ENCODE assay signal across 15 cellular contexts in the genomic region with DNA sequence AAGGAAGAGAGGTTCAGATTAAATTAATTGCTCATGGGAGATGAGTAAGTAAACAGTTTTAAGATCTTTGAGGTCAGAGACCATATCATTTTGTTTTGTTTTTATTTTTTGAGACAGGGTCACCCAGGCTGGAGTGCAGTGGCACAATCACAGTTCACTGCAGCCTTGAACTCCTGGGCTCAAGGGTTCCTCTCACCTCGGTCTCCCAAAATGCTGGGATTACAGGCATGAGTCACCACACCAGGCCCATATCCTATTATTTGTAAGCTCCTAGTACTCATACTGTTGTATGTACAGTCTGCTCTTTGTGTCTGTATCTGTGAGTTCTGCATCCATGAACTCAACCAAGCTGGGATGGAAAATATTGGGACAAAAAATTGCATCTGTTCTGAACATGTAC. TPM values are rescaled to one million over a fixed set of nuclear protein-coding genes. Genes with fewer than 3 reads are reported as not detected.
A peak's percentile ranks its signal among the peaks of the same experiment; 100 is the strongest.
DNase-seq lines count a peak whose midpoint lies in the region; ATAC-seq, FAIRE-seq and TF ChIP-seq lines count a peak whose summit lies in the region.
"Had no signal": no experiment of that assay in that cellular context is flagged by ENCODE, and none has a peak within 500 bp of the region (broad histone marks: within the 10 kb centered on the region; RNA-seq: fewer than 3 reads in every experiment).

No MANE protein-coding gene starts in this region.

- H3K23ac ChIP-seq in mesenchymal stem cell (ENCODE audit: low read length in 2 of 2), result no peak overlapping the region

- no peak overlapping the region for H2AFZ ChIP-seq in mesenchymal stem cell (ENCODE audit: low read depth, low read length)

- no peak overlapping the region for H3K14ac ChIP-seq in mesenchymal stem cell (ENCODE audit: low read length in 2 of 2)

- H3K27me3 ChIP-seq in breast epithelium (no peaks in the 10 kb centered on the region), mesenchymal stem cell (ENCODE audit: control insufficient read depth in 1 of 2, insufficient read depth in 1 of 2, low read length in 2 of 2) (no peaks in the 10 kb centered on the region), stomach smooth muscle (ENCODE audit: control insufficient read depth in 1 of 2, insufficient read depth in 2 of 2, low read length in 2 of 2) (no peaks in the 10 kb centered on the region), H7 (ENCODE audit: control insufficient read depth, insufficient read depth, low read length) (peaks cover 2% of the 10 kb centered on the region; the same call in 1 of the 2 replicates)

- peaks cover 38% of the 10 kb centered on the region for H3K36me3 Mint-ChIP-seq in MCF 10A (ENCODE audit: insufficient read depth, unreplicated experiment)
- H3K36me3 Mint-ChIP-seq in activated naive CD8-positive, alpha-beta T cell treated with anti-CD3 and anti-CD28 coated beads, Interleukin-2, amount 50 U/mL, for 24 hours (ENCODE audit: low read depth), result peaks cover 17% of the 10 kb centered on the region

- H3K27ac ChIP-seq in breast epithelium (peak overlapping the region; percentile 29 to 38), mesenchymal stem cell (ENCODE audit: low read length, poor library complexity, severe bottlenecking) (no peak overlapping the region), stomach smooth muscle (ENCODE audit: low read length) (peak overlapping the region; percentile 64)
- H3K27ac ChIP-seq: thoracic aorta had no signal

- no peak for FAIRE-seq in urothelium cell line (lab: Jason Lieb, UNC)

- no peaks in the 10 kb centered on the region for H3K36me3 ChIP-seq in breast epithelium
- peaks cover 15 to 35% of the 10 kb centered on the region in 2 experiments for H3K36me3 ChIP-seq in mesenchymal stem cell (ENCODE audit: control insufficient read depth in 1 of 2, insufficient read depth in 2 of 2, low read depth in 1 of 2, low read length in 2 of 2)
- H3K36me3 ChIP-seq in stomach smooth muscle (ENCODE audit: control insufficient read depth in 2 of 2, insufficient read depth in 2 of 2, low read length in 2 of 2), result peaks cover 4 to 6% of the 10 kb centered on the region in 2 donors
- H3K36me3 ChIP-seq in H7 (replicated peaks; ENCODE audit: control insufficient read depth, insufficient read depth, low read length), result no peaks in the 10 kb centered on the region; the same call in 1 of the 2 replicates
- H3K36me3 ChIP-seq: thoracic aorta had no signal

- no peak overlapping the region for H3K4ac ChIP-seq in mesenchymal stem cell (ENCODE audit: low read depth in 1 of 2, low read length in 2 of 2)

- H3K4me1 ChIP-seq in breast epithelium (peaks cover 0 to 11% of the 10 kb centered on the region in 2 donors), mesenchymal stem cell (ENCODE audit: control insufficient read depth, insufficient read depth, low read depth, low read length) (peaks cover 1% of the 10 kb centered on the region), stomach smooth muscle (ENCODE audit: control insufficient read depth, insufficient read depth, low read length) (peaks cover 42% of the 10 kb centered on the region)

- no peak overlapping the region for H2BK5ac ChIP-seq in mesenchymal stem cell (ENCODE audit: low read depth, low read length, poor library complexity, severe bottlenecking)

- H2BK120ac ChIP-seq in mesenchymal stem cell (ENCODE audit: low read depth, low read length), result no peak overlapping the region

- H2BK15ac ChIP-seq in mesenchymal stem cell (ENCODE audit: low read depth, poor library complexity, severe bottlenecking), result no peak overlapping the region

- H3K4me2 ChIP-seq in mesenchymal stem cell (ENCODE audit: low read length, poor library complexity, severe bottlenecking), result no peak overlapping the region

- no peak overlapping the region for H2AK5ac ChIP-seq in mesenchymal stem cell (ENCODE audit: low read length, severe bottlenecking)

- CTCF ChIA-PET in MCF 10A (lab: Yijun Ruan, JAX), result interaction anchor here (0.7 to 1.1 kb wide), 4 partner anchors 12 to 744 kb away, joined by 3 read pairs; no protein-coding TSS in a partner anchor

- no peak overlapping the region for H4K8ac ChIP-seq in mesenchymal stem cell (ENCODE audit: low read length)

- no peaks in the 10 kb centered on the region for H3K9me3 Mint-ChIP-seq in MCF 10A (ENCODE audit: unreplicated experiment)
- H3K9me3 Mint-ChIP-seq in activated naive CD8-positive, alpha-beta T cell treated with anti-CD3 and anti-CD28 coated beads, Interleukin-2, amount 50 U/mL, for 24 hours, result no peaks in the 10 kb centered on the region
- H3K9me3 Mint-ChIP-seq: activated naive CD4-positive, alpha-beta T cell treated with anti-CD3 and anti-CD28 coated beads, Interleukin-2, amount 10 ng/mL, durations not matched to agents 7 days and 5 days had no signal

- TF ChIP-seq CTCF in breast epithelium (IDR thresholded peaks at IDR 0.05) (no peak), MCF 10A (IDR thresholded peaks at IDR 0.05; ENCODE audit: unreplicated experiment) (no peak)

- no peak overlapping the region for H3K27ac Mint-ChIP-seq in MCF 10A (ENCODE audit: low read depth, unreplicated experiment)
- H3K27ac Mint-ChIP-seq in activated naive CD8-positive, alpha-beta T cell treated with anti-CD3 and anti-CD28 coated beads, Interleukin-2, amount 50 U/mL, for 24 hours, result peak overlapping the region; percentile 5
- H3K27ac Mint-ChIP-seq: activated CD8-positive, alpha-beta memory T cell treated with anti-CD3 and anti-CD28 coated beads, Interleukin-2, amount 10 ng/mL, durations not matched to agents 7 days and 5 days; activated naive CD4-positive, alpha-beta T cell treated with anti-CD3 and anti-CD28 coated beads, Interleukin-2, amount 10 ng/mL, durations not matched to agents 7 days and 5 days had no signal

- ATAC-seq in activated naive CD8-positive, alpha-beta T cell treated with anti-CD3 and anti-CD28 coated beads, Interleukin-2, amount 50 U/mL, for 24 hours, result no peak
- ATAC-seq: activated CD8-positive, alpha-beta memory T cell treated with anti-CD3 and anti-CD28 coated beads, Interleukin-2, amount 10 ng/mL, durations not matched to agents 7 days and 5 days had no signal

- H4K91ac ChIP-seq in mesenchymal stem cell (ENCODE audit: low read length), result no peak overlapping the region

- H3K27me3 Mint-ChIP-seq in MCF 10A (ENCODE audit: insufficient read depth, unreplicated experiment), result no peaks in the 10 kb centered on the region
- no peaks in the 10 kb centered on the region for H3K27me3 Mint-ChIP-seq in activated naive CD8-positive, alpha-beta T cell treated with anti-CD3 and anti-CD28 coated beads, Interleukin-2, amount 50 U/mL, for 24 hours
- H3K27me3 Mint-ChIP-seq: activated CD8-positive, alpha-beta memory T cell treated with anti-CD3 and anti-CD28 coated beads, Interleukin-2, amount 10 ng/mL, durations not matched to agents 7 days and 5 days; activated naive CD4-positive, alpha-beta T cell treated with anti-CD3 and anti-CD28 coated beads, Interleukin-2, amount 10 ng/mL, durations not matched to agents 7 days and 5 days had no signal

- no peak overlapping the region for H3K18ac ChIP-seq in mesenchymal stem cell (ENCODE audit: low read depth in 1 of 2, low read length in 2 of 2)

- H3K9me3 ChIP-seq in breast epithelium (no peaks in the 10 kb centered on the region), mesenchymal stem cell (ENCODE audit: control insufficient read depth, low read length) (no peaks in the 10 kb centered on the region), stomach smooth muscle (ENCODE audit: control insufficient read depth in 2 of 2, low read length in 2 of 2) (no peaks in the 10 kb centered on the region)
- H3K9me3 ChIP-seq: thoracic aorta had no signal

- DNase-seq in breast epithelium (ENCODE audit: low spot score in 2 of 2) (no peak), MCF 10A (ENCODE audit: unreplicated experiment) (no peak), mesenchymal stem cell (no peak), H7 (no peak), urothelium cell line (ENCODE audit: low spot score) (no peak)
- no peak for DNase-seq in activated naive CD8-positive, alpha-beta T cell treated with anti-CD3 and anti-CD28 coated beads, Interleukin-2, amount 50 U/mL, for 24 hours
- DNase-seq in activated CD4-positive, alpha-beta T cell treated with anti-CD3 and anti-CD28 coated beads for 48 hours, result no peak
- DNase-seq: activated CD8-positive, alpha-beta memory T cell treated with anti-CD3 and anti-CD28 coated beads, Interleukin-2, amount 10 ng/mL, durations not matched to agents 7 days and 5 days; activated naive CD4-positive, alpha-beta T cell treated with anti-CD3 and anti-CD28 coated beads, Interleukin-2, amount 10 ng/mL, durations not matched to agents 7 days and 5 days; Calu3; cerebellar nuclear complex; NCI-H187 treated with DMSO at 0.1 percent for 48 hours; NCI-H510A had no signal

- no peak for TF ChIP-seq POLR2A in breast epithelium (IDR thresholded peaks at IDR 0.05)

- no TSS peak for BruUV-seq in MCF 10A (replicated peaks; lab: Mats Ljungman, UMichigan)

- no peak overlapping the region for H3K4me3 Mint-ChIP-seq in MCF 10A (ENCODE audit: unreplicated experiment)
- no peak overlapping the region for H3K4me3 Mint-ChIP-seq in activated naive CD8-positive, alpha-beta T cell treated with anti-CD3 and anti-CD28 coated beads, Interleukin-2, amount 50 U/mL, for 24 hours
- H3K4me3 Mint-ChIP-seq: activated CD8-positive, alpha-beta memory T cell treated with anti-CD3 and anti-CD28 coated beads, Interleukin-2, amount 10 ng/mL, durations not matched to agents 7 days and 5 days; activated naive CD4-positive, alpha-beta T cell treated with anti-CD3 and anti-CD28 coated beads, Interleukin-2, amount 10 ng/mL, durations not matched to agents 7 days and 5 days had no signal

- no peak overlapping the region for H2BK12ac ChIP-seq in mesenchymal stem cell (ENCODE audit: low read length in 2 of 2)

- WGBS in mesenchymal stem cell, result no CpG with 5 or more reads among the region's 1 CpG

- H3K79me1 ChIP-seq in mesenchymal stem cell (replicated peaks; ENCODE audit: low read length, poor library complexity, severe bottlenecking), result peaks cover 5% of the 10 kb centered on the region

- H3K4me3 ChIP-seq in breast epithelium (no peak overlapping the region), mesenchymal stem cell (ENCODE audit: insufficient read depth in 1 of 2, low read depth in 1 of 2, low read length in 2 of 2) (peak overlapping the region in 1 of 2 experiments; percentile 35), stomach smooth muscle (ENCODE audit: low read length in 2 of 2) (no peak overlapping the region), H7 (ENCODE audit: insufficient read depth, low read depth, low read length) (no peak overlapping the region)
- H3K4me3 ChIP-seq: thoracic aorta had no signal

- intact Hi-C loops in breast epithelium (cut with DNase I; ENCODE audit: low total_unique reads) (no loop called here), MCF 10A (cut with micrococcal nuclease) (no loop called here)

- POLR2A ChIA-PET in MCF 10A (lab: Yijun Ruan, JAX), result interaction anchor here (0.6 to 1.9 kb wide), 4 partner anchors 10 to 318 kb away, joined by 4 to 6 read pairs (median 4); partner anchors contain the start of gene RPL21

- H3K4me1 Mint-ChIP-seq in MCF 10A (ENCODE audit: insufficient read depth, unreplicated experiment), result peaks cover 9% of the 10 kb centered on the region
- H3K4me1 Mint-ChIP-seq in activated naive CD8-positive, alpha-beta T cell treated with anti-CD3 and anti-CD28 coated beads, Interleukin-2, amount 50 U/mL, for 24 hours, result peaks cover 46% of the 10 kb centered on the region

- H3K9ac ChIP-seq in mesenchymal stem cell (ENCODE audit: low read length) (peak overlapping the region; percentile 88), stomach smooth muscle (ENCODE audit: low read length in 2 of 2) (peak overlapping the region in 1 of 2 donors; percentile 14)

RNA-seq across cellular contexts. Expression of gene RASL11A, which starts 6.0 kb away (rescaled TPM):
- total RNA-seq in breast epithelium (10 to 100 TPM; 20.8 to 62.2 (median 39.3) TPM), MCF 10A (2022) (0.71 and 0.98 TPM in 2 replicates)
- 5.0 TPM for polyA plus RNA-seq in mesenchymal stem cell (2013, experiment 1 of 2)
- polyA plus RNA-seq in mesenchymal stem cell (2013, experiment 2 of 2), result 6.6 TPM
- total RNA-seq in H7 (2014; rRNA removed; shearing (Covaris generic)), result 3.3 and 3.5 TPM in 2 replicates

RNA-seq across cellular contexts. Expression of gene RPL21, which starts 13.3 kb away (rescaled TPM):
- total RNA-seq in breast epithelium (1,000 to 10,000 TPM in 2 of 3 donors, 100 to 1,000 TPM in 1; 979 to 1,473 (median 1,466) TPM), MCF 10A (2022) (1,293 and 1,479 TPM in 2 replicates)
- polyA plus RNA-seq in mesenchymal stem cell (2013, experiment 1 of 2), result 2,504 TPM
- polyA plus RNA-seq in mesenchymal stem cell (2013, experiment 2 of 2), result 2,492 TPM
- 1,511 and 1,563 TPM in 2 replicates for total RNA-seq in H7 (2014; rRNA removed; shearing (Covaris generic))
